ENCODE assay signal across 8 cellular contexts in the genomic region with DNA sequence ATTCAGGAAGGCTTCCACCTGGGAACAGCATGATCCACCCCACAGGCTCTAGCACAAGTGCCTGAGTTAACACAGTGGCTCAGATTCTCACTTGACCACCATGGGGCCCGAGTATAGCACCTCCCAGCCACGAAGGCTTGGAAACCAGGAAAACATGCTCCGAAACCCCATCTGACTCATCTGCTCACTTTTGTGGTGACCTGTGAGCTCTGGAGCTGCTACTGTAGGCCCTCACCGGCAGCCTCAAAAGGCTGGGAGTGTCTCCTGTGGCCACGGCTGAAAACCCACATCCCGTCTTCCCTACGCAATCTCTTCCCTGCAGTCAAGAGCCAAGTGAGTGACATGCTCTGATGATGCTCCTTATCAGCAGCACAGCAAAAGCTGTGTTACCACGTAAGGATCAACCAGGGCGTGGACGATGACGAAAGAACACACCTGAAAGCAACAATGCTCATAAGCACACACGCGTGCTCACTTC.
DNase-seq lines count a peak whose midpoint lies in the region; ATAC-seq lines count a peak whose summit lies in the region.

No MANE protein-coding gene starts in this region.

- no peaks in the 10 kb centered on the region for H3K27me3 ChIP-seq in Karpas-422 (ENCODE audit: low read length)

- no peaks in the 10 kb centered on the region for H3K36me3 ChIP-seq in Karpas-422 (ENCODE audit: insufficient read depth, low read length)

- H3K27ac ChIP-seq in Karpas-422 (ENCODE audit: low read length) = no peak overlapping the region

- H2AFZ ChIP-seq in Karpas-422 (ENCODE audit: low read length) = no peak overlapping the region

- H3K9me3 ChIP-seq in Karpas-422 (ENCODE audit: low read length) = no peaks in the 10 kb centered on the region

- ATAC-seq in HG03039 (IDR thresholded peaks at IDR 0.05; ENCODE audit: unreplicated experiment) = peak; percentile 10
- ATAC-seq in activated CD4-positive, CD25-positive, alpha-beta regulatory T cell treated with anti-CD3 and anti-CD28 coated beads, Interleukin-2, amount 50 U/mL, for 24 hours = peak; percentile 46 to 66

- H3K4me2 ChIP-seq in Karpas-422 (ENCODE audit: low read depth, low read length, poor library complexity, severe bottlenecking) = no peak overlapping the region

- peak; percentile 97 for DNase-seq in central memory CD4-positive, alpha-beta T cell
- DNase-seq in stimulated activated CD4-positive, alpha-beta T cell treated with anti-CD3 and anti-CD28 coated beads, Interleukin-2, amount 100 ng/mL, for 4 hours (ENCODE audit: low read depth) = peak; percentile 47
- no peak for DNase-seq in GM03348 (ENCODE audit: low spot score)
- DNase-seq in G401 (ENCODE audit: low spot score) = no peak
- DNase-seq in NCI-H146 (lab: John Stamatoyannopoulos, UW) = no peak
- no peak for DNase-seq in Karpas-422

- H4K20me1 ChIP-seq in Karpas-422 (ENCODE audit: insufficient read depth, low read depth, low read length) = no peaks in the 10 kb centered on the region

- in situ Hi-C loops in G401 (cut with HindIII; ENCODE audit: low sequenced_read_pairs) = no loop called here

- H3K9me2 ChIP-seq in Karpas-422 (replicated peaks; ENCODE audit: insufficient read depth, low read length) = no peaks in the 10 kb centered on the region

- no peak overlapping the region for H3K4me3 ChIP-seq in Karpas-422 (ENCODE audit: low read length)

- H3K4me1 ChIP-seq in Karpas-422 (ENCODE audit: low read length) = peaks cover 3% of the 10 kb centered on the region; the same call in 1 of the 2 replicates

- H3K79me2 ChIP-seq in Karpas-422 (ENCODE audit: low read length) = no peaks in the 10 kb centered on the region

- H3K9ac ChIP-seq in Karpas-422 (ENCODE audit: low read length) = no peak overlapping the region

Comparison
In these comparisons a context has a peak if more than half of its experiments do, and no peak if none do; other contexts are left out.
1. DNase-seq: peak in central memory CD4-positive, alpha-beta T cell (single experiment) and stimulated activated CD4-positive, alpha-beta T cell treated with anti-CD3 and anti-CD28 coated beads, Interleukin-2, amount 100 ng/mL, for 4 hours (single experiment); none in GM03348 (single experiment), G401 (single experiment), NCI-H146 (single experiment) and Karpas-422 (single experiment).